In the genomic region with DNA sequence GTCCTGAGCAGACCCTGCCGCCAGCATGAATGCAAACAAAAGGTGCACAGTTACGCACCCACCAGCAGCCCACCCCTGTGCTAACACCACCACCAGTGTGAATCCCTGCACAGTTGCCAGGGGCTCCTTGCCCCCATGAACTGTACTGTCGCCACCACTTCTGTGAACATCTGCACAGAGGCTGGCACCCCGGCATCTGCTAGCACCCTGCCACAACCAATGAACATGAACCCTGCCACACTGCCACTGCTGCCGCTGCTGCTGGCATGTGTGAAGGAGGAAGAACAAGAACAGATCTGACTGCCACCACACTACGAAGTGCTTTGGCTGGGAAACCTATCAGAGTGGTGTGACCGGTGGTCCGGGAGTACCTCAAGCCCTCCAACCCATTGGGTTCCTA, we compare ENCODE assay signal across 22 cellular contexts.
A peak's percentile ranks its signal among the peaks of the same experiment; 100 is the strongest.
DNase-seq lines count a peak whose midpoint lies in the region; ATAC-seq lines count a peak whose summit lies in the region.
"Had no signal": no experiment of that assay in that cellular context is flagged by ENCODE, and none has a peak within 500 bp of the region (broad histone marks: within the 10 kb centered on the region; RNA-seq: fewer than 3 reads in every experiment).

No MANE protein-coding gene starts in this region.

- H3K18ac ChIP-seq in neuronal stem cell (ENCODE audit: low read length), result no peak overlapping the region

- intact Hi-C loops in Right ventricle myocardium superior (cut with DNase I), result no loop called here
- intact Hi-C loops in left ventricle myocardium superior (cut with micrococcal nuclease), result no loop called here
- intact Hi-C loops in aorta (cut with DNase I), result no loop called here

- no peak overlapping the region for H2BK12ac ChIP-seq in neuronal stem cell (ENCODE audit: low read length)

- H3K27me3 ChIP-seq in neuronal stem cell (ENCODE audit: control insufficient read depth in 3 of 3, insufficient read depth in 3 of 3, low read depth in 1 of 3, low read length in 3 of 3), result no peaks in the 10 kb centered on the region
- H3K27me3 ChIP-seq in aorta (ENCODE audit: control insufficient read depth in 1 of 2, insufficient read depth in 2 of 2, low read length in 1 of 2), result no peaks in the 10 kb centered on the region
- H3K27me3 ChIP-seq: BE2C; BLaER1 treated with 17β-estradiol and CSF1 and Interleukin-3, amounts not matched to agents 10 nM and 100 nM had no signal

- peak; percentile 17 for DNase-seq in Right ventricle myocardium superior
- DNase-seq in left ventricle myocardium superior, result no peak
- no peak for DNase-seq in neuronal stem cell (ENCODE audit: low spot score)
- no peak for DNase-seq in aorta
- no peak for DNase-seq in occipital lobe (lab: John Stamatoyannopoulos, UW)
- no peak for DNase-seq in NCI-H226
- DNase-seq: 8988T; ACHN; AML-193; BE2C; CD4-positive, alpha-beta T cell; CD8-positive, alpha-beta memory T cell; DMS 273 treated with DMSO at 0.1 percent for 48 hours; DMS79; EL; GDM1; H9 had no signal

- WGBS in neuronal stem cell (ENCODE audit: extremely low coverage in 2 of 2, insufficient read length in 2 of 2, insufficient replicate concordance in 1 of 2), 2 donors, result no CpG with 5 or more reads among the region's 8 CpGs
- 93 to 94% methylated on average over 8 of the region's 8 CpGs for WGBS in aorta, 2 donors

- ATAC-seq in Right ventricle myocardium superior (ENCODE audit: poor library complexity) (no peak), left ventricle myocardium superior (no peak), aorta (ENCODE audit: low FRiP score) (peak; percentile 26)
- ATAC-seq: A549, GM12878, GM23338, HCT116 had no signal

- no peak overlapping the region for H2AK5ac ChIP-seq in neuronal stem cell (ENCODE audit: low read depth, low read length)

- H2AFZ ChIP-seq in neuronal stem cell (ENCODE audit: low read length), result no peak overlapping the region

- peak overlapping the region; percentile 82 for H3K14ac ChIP-seq in neuronal stem cell (ENCODE audit: low read length)

- H4K91ac ChIP-seq in neuronal stem cell (ENCODE audit: low read depth, low read length, poor library complexity), result no peak overlapping the region

- no peak overlapping the region for H4K8ac ChIP-seq in neuronal stem cell (ENCODE audit: low read depth, low read length)

- H3K4me3 ChIP-seq in neuronal stem cell (ENCODE audit: low read length in 2 of 2) (no peak overlapping the region), aorta (ENCODE audit: low read length in 2 of 2) (no peak overlapping the region)
- H3K4me3 ChIP-seq: A549; BLaER1 treated with 17β-estradiol and CSF1 and Interleukin-3, amounts not matched to agents 10 nM and 100 nM; GM12878; GM23338 had no signal

- no peaks in the 10 kb centered on the region for H3K9me3 ChIP-seq in neuronal stem cell (replicated peaks in 1 of 2; ENCODE audit: control insufficient read depth in 2 of 2, insufficient read depth in 1 of 2, low read depth in 1 of 2, low read length in 2 of 2)
- no peaks in the 10 kb centered on the region for H3K9me3 ChIP-seq in aorta (ENCODE audit: control insufficient read depth, low read length)
- H3K9me3 ChIP-seq: A549, BE2C had no signal

- H2BK15ac ChIP-seq in neuronal stem cell (ENCODE audit: low read length), result peak overlapping the region; percentile 49

- H2BK5ac ChIP-seq in neuronal stem cell (ENCODE audit: low read length), result no peak overlapping the region

- H3K27ac ChIP-seq in neuronal stem cell (replicated peaks; ENCODE audit: low read length) (no peak overlapping the region), aorta (ENCODE audit: low read depth in 1 of 2, low read length in 2 of 2) (no peak overlapping the region)
- H3K27ac ChIP-seq: A549; BLaER1 treated with 17β-estradiol and CSF1 and Interleukin-3, amounts not matched to agents 10 nM and 100 nM had no signal

- no peaks in the 10 kb centered on the region for H3K4me1 ChIP-seq in neuronal stem cell (ENCODE audit: control insufficient read depth in 2 of 2, insufficient read depth in 1 of 2, low read depth in 1 of 2, low read length in 2 of 2)
- H3K4me1 ChIP-seq in aorta (ENCODE audit: control insufficient read depth in 1 of 2, insufficient read depth in 2 of 2, low read length in 2 of 2), result peaks cover 0 to 2% of the 10 kb centered on the region in 2 donors
- H3K4me1 ChIP-seq: A549; BE2C; BLaER1 treated with 17β-estradiol and CSF1 and Interleukin-3, amounts not matched to agents 10 nM and 100 nM had no signal

- H2BK120ac ChIP-seq in neuronal stem cell (ENCODE audit: low read depth, low read length), result no peak overlapping the region

- H3K4ac ChIP-seq in neuronal stem cell (ENCODE audit: low read length), result no peak overlapping the region

- peak overlapping the region; percentile 60 for H3K9ac ChIP-seq in neuronal stem cell (ENCODE audit: low read depth, low read length, poor library complexity)
- H3K9ac ChIP-seq: BLaER1 treated with 17β-estradiol and CSF1 and Interleukin-3, amounts not matched to agents 10 nM and 100 nM had no signal

- no peak overlapping the region for H3K4me2 ChIP-seq in neuronal stem cell (ENCODE audit: insufficient read depth, low read length, poor library complexity, severe bottlenecking)
- H3K4me2 ChIP-seq: A549; BLaER1 treated with 17β-estradiol and CSF1 and Interleukin-3, amounts not matched to agents 10 nM and 100 nM; GM23338 had no signal

- H3K23ac ChIP-seq in neuronal stem cell (ENCODE audit: low read depth, low read length, poor library complexity), result no peak overlapping the region

- H3K36me3 ChIP-seq in neuronal stem cell (replicated peaks in 1 of 2; ENCODE audit: control insufficient read depth in 2 of 2, insufficient read depth in 2 of 2, low read length in 2 of 2) (no peaks in the 10 kb centered on the region), aorta (ENCODE audit: control insufficient read depth in 1 of 2, insufficient read depth in 2 of 2, low read length in 1 of 2) (no peaks in the 10 kb centered on the region)
- H3K36me3 ChIP-seq: BE2C; BLaER1 treated with 17β-estradiol and CSF1 and Interleukin-3, amounts not matched to agents 10 nM and 100 nM had no signal

- peaks cover 2% of the 10 kb centered on the region for H3K79me1 ChIP-seq in neuronal stem cell (ENCODE audit: low read depth, low read length)
